In the genomic region with DNA sequence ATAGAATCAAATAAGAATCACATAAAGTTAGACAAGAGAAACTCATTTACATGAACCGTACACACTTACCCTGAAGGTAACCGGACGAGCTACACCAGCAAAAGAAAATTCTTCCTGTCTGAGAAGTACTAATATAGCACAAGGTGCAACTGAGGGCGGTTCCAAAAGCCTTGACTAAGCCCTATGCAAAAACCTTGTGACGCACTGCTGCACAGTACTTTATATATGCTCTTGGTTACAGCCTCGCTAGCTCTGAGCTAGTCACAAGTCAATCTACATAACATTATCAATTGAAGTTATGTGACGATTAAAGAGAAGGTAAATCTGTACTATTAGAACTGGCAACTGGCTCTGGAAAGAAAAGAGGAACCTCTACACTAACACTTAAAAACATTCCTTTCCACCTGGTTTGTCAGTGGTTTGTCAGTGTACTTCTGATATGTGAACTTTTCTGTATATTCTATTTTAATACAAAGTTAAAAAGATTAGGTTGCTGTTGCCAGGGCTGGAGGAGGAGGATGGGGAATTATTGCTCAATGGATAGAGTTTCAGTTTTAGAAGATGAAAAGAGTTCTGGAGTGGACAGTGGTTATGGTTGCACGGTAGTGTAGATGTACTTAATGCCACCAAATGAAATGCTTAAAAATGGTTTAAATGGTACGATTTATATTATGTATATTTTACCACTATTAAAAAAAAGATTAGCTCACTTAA, we compare ENCODE assay signal across 9 cellular contexts. TPM values are rescaled to one million over a fixed set of nuclear protein-coding genes. Genes with fewer than 3 reads are reported as not detected.
DNase-seq lines count a peak whose midpoint lies in the region; ATAC-seq and TF ChIP-seq lines count a peak whose summit lies in the region.
"Had no signal": no experiment of that assay in that cellular context is flagged by ENCODE, and none has a peak within 500 bp of the region (broad histone marks: within the 10 kb centered on the region; RNA-seq: fewer than 3 reads in every experiment).

No MANE protein-coding gene starts in this region.

- DNase-seq in Panc1 (ENCODE audit: low read depth, low spot score) (no peak), left colon (peak; percentile 67 to 76), NCI-H748 (lab: John Stamatoyannopoulos, UW; ENCODE audit: unreplicated experiment) (no peak), Caco-2 (no peak)
- peak; percentile 54 for DNase-seq in activated naive CD4-positive, alpha-beta T cell treated with anti-CD3 and anti-CD28 coated beads, Interleukin-2, amount 50 U/mL, for 16 hours
- peak; percentile 15 to 26 for DNase-seq in stimulated activated CD8-positive, alpha-beta memory T cell treated with anti-CD3 and anti-CD28 coated beads, Interleukin-2, amount 100 ng/mL, for 1 hour (ENCODE audit: low read depth in 2 of 2)

- no peak overlapping the region for H3K27ac Mint-ChIP-seq in Caco-2 (ENCODE audit: unreplicated experiment)
- H3K27ac Mint-ChIP-seq: dendritic cell treated with granulocyte-macrophage colony-stimulating factor and Interleukin-4, amounts not matched to agents 40 ng/mL and 50 ng/mL, for 4 days had no signal

- peak; percentile 90 for TF ChIP-seq POLR2A in GM18526 (IDR thresholded peaks at IDR 0.05; ENCODE audit: extremely low read depth, insufficient read length)

- peaks cover 52% of the 10 kb centered on the region for H3K4me1 ChIP-seq in Panc1 (ENCODE audit: control insufficient read depth, insufficient read depth, low read length)
- H3K4me1 ChIP-seq in Caco-2 = peaks cover 32% of the 10 kb centered on the region

- H3K9me3 Mint-ChIP-seq in Caco-2 (ENCODE audit: unreplicated experiment) = no peaks in the 10 kb centered on the region
- H3K9me3 Mint-ChIP-seq: dendritic cell treated with granulocyte-macrophage colony-stimulating factor and Interleukin-4, amounts not matched to agents 40 ng/mL and 50 ng/mL, for 4 days had no signal

- H3K27ac ChIP-seq in Panc1 (ENCODE audit: low read length) = peak overlapping the region; percentile 65

- CTCF ChIA-PET in Panc1 (lab: Charles Lee) (no interaction called here), Caco-2 (lab: Charles Lee) (interaction anchor here (0.5 to 1.1 kb wide), 2 partner anchors 68 to 545 kb away, joined by 3 read pairs; a partner anchor contains a TSS)

- peaks cover 31% of the 10 kb centered on the region for H3K4me1 Mint-ChIP-seq in Caco-2 (ENCODE audit: low read depth, unreplicated experiment)

- no peaks in the 10 kb centered on the region for H3K27me3 Mint-ChIP-seq in Caco-2 (ENCODE audit: insufficient read depth, unreplicated experiment)
- H3K27me3 Mint-ChIP-seq: dendritic cell treated with granulocyte-macrophage colony-stimulating factor and Interleukin-4, amounts not matched to agents 40 ng/mL and 50 ng/mL, for 4 days had no signal

- H3K36me3 Mint-ChIP-seq in Caco-2 (ENCODE audit: insufficient read depth, unreplicated experiment) = no peaks in the 10 kb centered on the region

- intact Hi-C loops in Panc1 (cut with micrococcal nuclease; ENCODE audit: unreplicated experiment) (loop anchor here (10.0 kb wide), 1 partner anchor 86 kb away; a partner anchor contains a TSS), left colon (cut with DNase I, micrococcal nuclease) (no loop called here), Caco-2 (cut with micrococcal nuclease; ENCODE audit: unreplicated experiment) (loop anchor here (5.0 kb wide), 1 partner anchor 84 kb away; a partner anchor contains a TSS)

- H3K9me3 ChIP-seq in Panc1 (ENCODE audit: control insufficient read depth, insufficient read depth, low read depth, low read length) (no peaks in the 10 kb centered on the region), Caco-2 (no peaks in the 10 kb centered on the region)

- TF ChIP-seq CTCF in Panc1 (IDR thresholded peaks at IDR 0.05) (no peak), Caco-2 (IDR thresholded peaks at IDR 0.05; ENCODE audit: insufficient read depth in 1 of 2, low read depth in 1 of 2, low read length in 1 of 2, severe bottlenecking in 1 of 2, unreplicated experiment in 1 of 2) (no peak)

- H3K36me3 ChIP-seq in Panc1 (ENCODE audit: control insufficient read depth, insufficient read depth, low read length) = no peaks in the 10 kb centered on the region
- no peaks in the 10 kb centered on the region for H3K36me3 ChIP-seq in Caco-2 (ENCODE audit: control insufficient read depth, insufficient read depth, low read length)

- H3K27me3 ChIP-seq in Panc1 (ENCODE audit: control insufficient read depth, insufficient read depth, low read length) = no peaks in the 10 kb centered on the region
- H3K27me3 ChIP-seq in Caco-2 (replicated peaks; ENCODE audit: control insufficient read depth, insufficient read depth, low read length) = no peaks in the 10 kb centered on the region

- POLR2A ChIA-PET in Panc1 (lab: Charles Lee) = no interaction called here
- POLR2A ChIA-PET in Caco-2 (lab: Charles Lee) = no interaction called here

- no TSS peak for BruUV-seq in Panc1 (replicated peaks; lab: Mats Ljungman, UMichigan)
- no TSS peak for BruUV-seq in Caco-2 (replicated peaks; lab: Mats Ljungman, UMichigan)

- no peak overlapping the region for H3K4me3 Mint-ChIP-seq in Caco-2 (ENCODE audit: unreplicated experiment)
- H3K4me3 Mint-ChIP-seq: dendritic cell treated with granulocyte-macrophage colony-stimulating factor and Interleukin-4, amounts not matched to agents 40 ng/mL and 50 ng/mL, for 4 days had no signal

- in situ Hi-C loops in Panc1 (cut with HindIII; ENCODE audit: low pct_unique_long_range_greater_than_20kb, low sequenced_read_pairs) = no loop called here

- H3K4me3 ChIP-seq in Panc1 (ENCODE audit: low read depth in 2 of 2, low read length in 2 of 2) (peak overlapping the region; percentile 1 to 12; a peak in 2 of 4 replicates), Caco-2 (ENCODE audit: low read depth, low read length) (no peak overlapping the region)

- ATAC-seq in HG02852 (IDR thresholded peaks at IDR 0.05; ENCODE audit: unreplicated experiment) (peak; percentile 90), Panc1 (peak; percentile 86), left colon (peak; percentile 76)

RNA-seq across cellular contexts. Expression of a gene that starts 21.6 kb away (rescaled TPM):
- total RNA-seq in Panc1 (2021; ENCODE audit: unreplicated experiment) (29.1 TPM), left colon (10 to 100 TPM; 85.0 to 98.5 TPM), Caco-2 (2022) (32.6 and 38.9 TPM in 2 replicates)
- 12.5 TPM for polyA plus RNA-seq in Panc1 (2012; ENCODE audit: insufficient read length)

Comparison
In these comparisons a context has a peak if more than half of its experiments do, and no peak if none do; other contexts are left out.
1. DNase-seq: peak in activated naive CD4-positive, alpha-beta T cell treated with anti-CD3 and anti-CD28 coated beads, Interleukin-2, amount 50 U/mL, for 16 hours (single experiment), left colon (2 of 2) and stimulated activated CD8-positive, alpha-beta memory T cell treated with anti-CD3 and anti-CD28 coated beads, Interleukin-2, amount 100 ng/mL, for 1 hour (2 of 2); none in Panc1 (single experiment), NCI-H748 (single experiment) and Caco-2 (0 of 2).
2. intact Hi-C loops: an anchor here in Panc1 (10.0 kb wide) and Caco-2 (5.0 kb wide); none called in left colon.
3. Peak in every context shown above with its lines, with median percentiles within 50 percentile points of each other: ATAC-seq.